In the genomic region with DNA sequence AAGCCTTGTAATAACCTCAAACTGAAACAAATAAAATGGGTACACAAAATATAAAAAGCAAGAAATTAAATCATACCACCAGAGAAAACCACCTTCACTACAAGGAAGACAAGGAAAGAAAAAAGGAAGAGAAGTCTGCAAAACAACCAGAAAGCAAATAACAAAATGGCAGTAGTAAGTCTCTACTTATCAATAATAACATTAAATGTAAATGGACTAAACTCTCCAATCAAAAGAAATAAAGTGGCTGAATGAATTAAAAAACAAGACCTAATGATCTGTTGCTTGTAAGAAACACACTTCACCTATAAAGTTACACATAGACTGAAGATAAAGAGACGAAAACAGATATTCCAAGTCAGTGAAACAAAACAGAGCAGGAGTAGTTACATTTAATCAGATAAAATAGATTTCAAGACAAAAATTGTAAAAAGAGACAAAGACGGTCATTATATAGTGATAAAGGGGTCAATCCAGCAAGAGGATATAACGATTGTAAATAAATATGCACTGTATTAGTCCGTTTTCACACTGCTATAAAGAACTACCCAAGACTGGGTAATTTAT, we compare ENCODE assay signal across 19 cellular contexts.
DNase-seq lines count a peak whose midpoint lies in the region; ATAC-seq and FAIRE-seq lines count a peak whose summit lies in the region.
"Had no signal": no experiment of that assay in that cellular context is flagged by ENCODE, and none has a peak within 500 bp of the region (broad histone marks: within the 10 kb centered on the region; RNA-seq: fewer than 3 reads in every experiment).

No MANE protein-coding gene starts in this region.

- no peak overlapping the region for H3K4me3 Mint-ChIP-seq in activated T-cell treated with anti-CD3 and anti-CD28 coated beads, Interleukin-2, amount 50 U/mL, for 72 hours
- H3K4me3 Mint-ChIP-seq in activated T-cell treated with anti-CD3 and anti-CD28 coated beads, Interleukin-2, amount 50 U/mL, for 4 hours = no peak overlapping the region
- H3K4me3 Mint-ChIP-seq: B cell; CD4-positive, CD25-positive, alpha-beta regulatory T cell; CD8-positive, alpha-beta T cell had no signal

- H3K27me3 ChIP-seq in adipocyte (replicated peaks; ENCODE audit: control insufficient read depth, insufficient read depth, low read length) = no peaks in the 10 kb centered on the region
- H3K27me3 ChIP-seq: BLaER1 had no signal

- peak overlapping the region; percentile 13 for H3K4me3 ChIP-seq in adipocyte (ENCODE audit: low read length)
- H3K4me3 ChIP-seq: BLaER1, GM23248 had no signal

- H3K4me1 ChIP-seq in adipocyte (ENCODE audit: control insufficient read depth, insufficient read depth, low read length) = peaks cover 12% of the 10 kb centered on the region
- H3K4me1 ChIP-seq: BLaER1 had no signal

- peaks cover 0 to 12% of the 10 kb centered on the region in 2 donors for H3K9me3 Mint-ChIP-seq in activated T-cell treated with anti-CD3 and anti-CD28 coated beads, Interleukin-2, amount 50 U/mL, for 72 hours
- H3K9me3 Mint-ChIP-seq in activated T-cell treated with anti-CD3 and anti-CD28 coated beads, Interleukin-2, amount 50 U/mL, for 4 hours = peaks cover 19% of the 10 kb centered on the region

- FAIRE-seq in islet of Langerhans (lab: Jason Lieb, UNC) = peak; percentile 9
- FAIRE-seq: A204.1, G401.6, H1 had no signal

- peaks cover 19% of the 10 kb centered on the region for H3K36me3 ChIP-seq in adipocyte (ENCODE audit: control insufficient read depth, insufficient read depth, low read length, severe bottlenecking)

- H3K27ac Mint-ChIP-seq in activated T-cell treated with anti-CD3 and anti-CD28 coated beads, Interleukin-2, amount 50 U/mL, for 72 hours = peak overlapping the region; percentile 21
- H3K27ac Mint-ChIP-seq: B cell; CD4-positive, CD25-positive, alpha-beta regulatory T cell; CD8-positive, alpha-beta T cell had no signal

- H3K27me3 Mint-ChIP-seq in activated T-cell treated with anti-CD3 and anti-CD28 coated beads, Interleukin-2, amount 50 U/mL, for 72 hours (ENCODE audit: low read depth) = no peaks in the 10 kb centered on the region
- H3K27me3 Mint-ChIP-seq in activated T-cell treated with anti-CD3 and anti-CD28 coated beads, Interleukin-2, amount 50 U/mL, for 4 hours (ENCODE audit: low read depth) = no peaks in the 10 kb centered on the region
- H3K27me3 Mint-ChIP-seq: B cell; CD4-positive, CD25-positive, alpha-beta regulatory T cell had no signal

- no peak for DNase-seq in activated T-cell treated with anti-CD3 and anti-CD28 coated beads, Interleukin-2, amount 50 U/mL, for 72 hours
- DNase-seq in activated T-cell treated with anti-CD3 and anti-CD28 coated beads, Interleukin-2, amount 50 U/mL, for 4 hours = no peak
- no peak for DNase-seq in adipocyte (ENCODE audit: low read depth)
- DNase-seq in activated CD4-positive, CD25-positive, alpha-beta regulatory T cell (lab: John Stamatoyannopoulos, UW) = no peak
- no peak for DNase-seq in NCI-H510A (lab: John Stamatoyannopoulos, UW)
- DNase-seq in NCI-H82 treated with DMSO at 0.1 percent for 48 hours (lab: John Stamatoyannopoulos, UW; ENCODE audit: unreplicated experiment) = no peak
- DNase-seq: Caco-2; CD4-positive, CD25-positive, alpha-beta regulatory T cell; CD8-positive, alpha-beta T cell; DMS153; DND-41; GM23248; H7 had no signal

- H3K9ac ChIP-seq in adipocyte (ENCODE audit: low read length) = no peak overlapping the region
- H3K9ac ChIP-seq: BLaER1, GM23248 had no signal

- H3K9me3 ChIP-seq in adipocyte (ENCODE audit: control insufficient read depth, low read length) = peaks cover 18% of the 10 kb centered on the region
- H3K9me3 ChIP-seq: Caco-2 had no signal

- peaks cover 27 to 37% of the 10 kb centered on the region in 2 donors for H3K36me3 Mint-ChIP-seq in activated T-cell treated with anti-CD3 and anti-CD28 coated beads, Interleukin-2, amount 50 U/mL, for 72 hours (ENCODE audit: insufficient read depth in 2 of 2)
- peaks cover 68% of the 10 kb centered on the region for H3K36me3 Mint-ChIP-seq in activated T-cell treated with anti-CD3 and anti-CD28 coated beads, Interleukin-2, amount 50 U/mL, for 4 hours (ENCODE audit: insufficient read depth)

- H3K4me1 Mint-ChIP-seq in activated T-cell treated with anti-CD3 and anti-CD28 coated beads, Interleukin-2, amount 50 U/mL, for 72 hours (ENCODE audit: low read depth) = peaks cover under 1% of the 10 kb centered on the region
- H3K4me1 Mint-ChIP-seq in activated T-cell treated with anti-CD3 and anti-CD28 coated beads, Interleukin-2, amount 50 U/mL, for 4 hours (ENCODE audit: low read depth) = peaks cover 2% of the 10 kb centered on the region
- H3K4me1 Mint-ChIP-seq: B cell had no signal

- ATAC-seq in activated T-cell treated with anti-CD3 and anti-CD28 coated beads, Interleukin-2, amount 50 U/mL, for 72 hours (replicated peaks in 1 of 2) = no peak
- ATAC-seq in activated T-cell treated with anti-CD3 and anti-CD28 coated beads, Interleukin-2, amount 50 U/mL, for 4 hours = no peak
- ATAC-seq: CD8-positive, alpha-beta T cell had no signal
